In the genomic region with DNA sequence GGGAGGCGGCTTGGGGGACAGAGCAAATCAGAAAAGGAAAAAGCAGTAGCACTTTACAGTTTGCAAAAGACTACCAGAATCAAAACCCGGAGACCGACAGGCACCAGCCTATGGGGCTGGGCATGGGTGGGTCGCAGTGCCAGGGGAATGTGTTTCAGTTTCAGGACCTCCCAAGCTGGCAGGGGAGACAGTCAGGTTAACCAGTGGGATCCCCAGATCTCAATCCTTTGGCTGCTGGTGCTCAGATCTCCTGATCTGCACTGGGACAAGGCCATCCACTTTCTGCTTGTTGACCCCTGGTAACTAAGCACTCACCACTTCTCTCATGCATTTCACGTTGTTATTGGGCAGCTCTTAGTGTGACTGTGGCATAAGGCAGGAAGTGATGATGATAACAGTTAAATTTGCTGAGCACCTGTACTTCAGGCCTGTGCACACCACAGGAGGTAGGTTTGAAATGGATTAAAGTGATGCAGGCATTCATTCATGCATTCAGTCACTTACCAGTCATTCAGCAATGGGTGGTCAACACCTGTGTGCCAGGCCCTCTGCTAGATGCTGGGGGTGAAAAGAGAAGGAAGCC, we compare ENCODE assay signal across 1 cellular context.
TF ChIP-seq lines count a peak whose summit lies in the region.

No MANE protein-coding gene starts in this region.

TF ChIP-seq in A549, 52 proteins besides CTCF, POLR2A, EP300 and RAD21 (continued from another document):
- TF ChIP-seq NPAS2 (CRISPR knock-in tag; IDR thresholded peaks at IDR 0.05; ENCODE audit: borderline replicate concordance) (no peak), ESRRA (IDR thresholded peaks at IDR 0.05; ENCODE audit: borderline replicate concordance, low read length) (no peak), RNF2 (IDR thresholded peaks at IDR 0.05; ENCODE audit: borderline replicate concordance, low read depth) (no peak), EHF (CRISPR knock-in tag; IDR thresholded peaks at IDR 0.05) (no peak), POLR2AphosphoS2 (conservative IDR thresholded peaks at IDR 0.05; ENCODE audit: low read length) (no peak), FOSL2 (IDR thresholded peaks at IDR 0.05) (no peak), FOSL2 (CRISPR knock-in tag; IDR thresholded peaks at IDR 0.05) (no peak)
- TF ChIP-seq, protein P1, sequence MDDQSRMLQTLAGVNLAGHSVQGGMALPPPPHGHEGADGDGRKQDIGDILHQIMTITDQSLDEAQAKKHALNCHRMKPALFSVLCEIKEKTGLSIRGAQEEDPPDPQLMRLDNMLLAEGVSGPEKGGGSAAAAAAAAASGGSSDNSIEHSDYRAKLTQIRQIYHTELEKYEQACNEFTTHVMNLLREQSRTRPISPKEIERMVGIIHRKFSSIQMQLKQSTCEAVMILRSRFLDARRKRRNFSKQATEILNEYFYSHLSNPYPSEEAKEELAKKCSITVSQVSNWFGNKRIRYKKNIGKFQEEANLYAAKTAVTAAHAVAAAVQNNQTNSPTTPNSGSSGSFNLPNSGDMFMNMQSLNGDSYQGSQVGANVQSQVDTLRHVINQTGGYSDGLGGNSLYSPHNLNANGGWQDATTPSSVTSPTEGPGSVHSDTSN (IDR thresholded peaks at IDR 0.05), result no peak
TF ChIP-seq in A549: peak in this region for 2.
